20 cellular contexts compared by ENCODE assay signal in genomic region chr5:172545291-172545761, GRCh38.
"Had no signal": no experiment of that assay in that cellular context is flagged by ENCODE, and none has a peak within 500 bp of the region (broad histone marks: within the 10 kb centered on the region; RNA-seq: fewer than 3 reads in every experiment).

No MANE protein-coding gene starts in this region.

- H3K4me3 Mint-ChIP-seq: activated CD4-positive, alpha-beta T cell treated with anti-CD3 and anti-CD28 coated beads for 36 hours; activated naive CD8-positive, alpha-beta T cell treated with anti-CD3 and anti-CD28 coated beads, Interleukin-2, amount 10 ng/mL, durations not matched to agents 7 days and 5 days; naive B cell; neural crest cell; T-cell; WTC11 had no signal

- H3K36me3 ChIP-seq: right lobe of liver, tibial artery had no signal

- H3K9me3 ChIP-seq: psoas muscle, right lobe of liver, tibial artery had no signal

- H3K9me3 Mint-ChIP-seq: activated naive CD8-positive, alpha-beta T cell treated with anti-CD3 and anti-CD28 coated beads, Interleukin-2, amount 10 ng/mL, durations not matched to agents 7 days and 5 days; neural crest cell; T-cell; WTC11 had no signal

- ATAC-seq: activated CD4-positive, alpha-beta T cell treated with anti-CD3 and anti-CD28 coated beads for 36 hours; foreskin keratinocyte; left lobe of liver; psoas muscle; right lobe of liver; T-cell; WTC11 had no signal

- H3K27me3 ChIP-seq: right lobe of liver had no signal

- DNase-seq: activated CD4-positive, alpha-beta T cell treated with anti-CD3 and anti-CD28 coated beads for 36 hours; activated CD4-positive, alpha-beta T cell treated with anti-CD3 and anti-CD28 coated beads, Interleukin-2, amount 50 U/mL, for 48 hours; activated naive CD4-positive, alpha-beta T cell treated with Interleukin-2 at 50 U/mL for 16 hours; activated naive CD8-positive, alpha-beta T cell treated with anti-CD3 and anti-CD28 coated beads, Interleukin-2, amount 10 ng/mL, durations not matched to agents 7 days and 5 days; amygdala; caudate nucleus; foreskin keratinocyte; glutamatergic neuron; hippocampal formation; naive B cell; psoas muscle; stimulated activated CD4-positive, alpha-beta T cell treated with anti-CD3 and anti-CD28 coated beads, Interleukin-1b, Interleukin-23, amount 100 ng/mL, for 48 hours; stimulated activated CD8-positive, alpha-beta memory T cell treated with anti-CD3 and anti-CD28 coated beads, Interleukin-4, amount 100 ng/mL, for 48 hours; stimulated activated naive CD4-positive, alpha-beta T cell; T-cell had no signal

- H3K27ac ChIP-seq: foreskin keratinocyte, psoas muscle, right lobe of liver, tibial artery had no signal

- H3K4me1 Mint-ChIP-seq: activated CD4-positive, alpha-beta T cell treated with anti-CD3 and anti-CD28 coated beads for 36 hours; activated naive CD8-positive, alpha-beta T cell treated with anti-CD3 and anti-CD28 coated beads, Interleukin-2, amount 10 ng/mL, durations not matched to agents 7 days and 5 days; naive B cell; T-cell had no signal

- H3K4me1 ChIP-seq: foreskin keratinocyte, psoas muscle, right lobe of liver, tibial artery had no signal

- H3K4me3 ChIP-seq: psoas muscle, right lobe of liver, tibial artery had no signal

- H3K27ac Mint-ChIP-seq: activated CD4-positive, alpha-beta T cell treated with anti-CD3 and anti-CD28 coated beads for 36 hours; activated naive CD8-positive, alpha-beta T cell treated with anti-CD3 and anti-CD28 coated beads, Interleukin-2, amount 10 ng/mL, durations not matched to agents 7 days and 5 days; naive B cell; T-cell; WTC11 had no signal

- H3K36me3 Mint-ChIP-seq: activated naive CD8-positive, alpha-beta T cell treated with anti-CD3 and anti-CD28 coated beads, Interleukin-2, amount 10 ng/mL, durations not matched to agents 7 days and 5 days; naive B cell; T-cell; WTC11 had no signal
